In genomic region chr12:117580718-117581062, GRCh38 we compare ENCODE assay signal across 10 cellular contexts.
DNase-seq lines count a peak whose midpoint lies in the region; ATAC-seq and TF ChIP-seq lines count a peak whose summit lies in the region.
"Had no signal": no experiment of that assay in that cellular context is flagged by ENCODE, and none has a peak within 500 bp of the region (broad histone marks: within the 10 kb centered on the region; RNA-seq: fewer than 3 reads in every experiment).

No MANE protein-coding gene starts in this region.

- H3K36me3 ChIP-seq in A673 (ENCODE audit: insufficient read depth, low read length, poor library complexity, severe bottlenecking): no peaks in the 10 kb centered on the region

- no peak overlapping the region for H3K27ac Mint-ChIP-seq in activated T-helper 2 cell treated with anti-CD3 and anti-CD28 coated beads, Interferon-gamma antibody, Interleukin-2, Interleukin-4, amounts not matched to agents 10 μg/mL and 5 μg/mL and 100 μg/mL, durations not matched to agents 14 hours and 24 hours and 36 hours
- H3K27ac Mint-ChIP-seq: natural killer cell had no signal

- H3K36me3 Mint-ChIP-seq in activated T-helper 2 cell treated with anti-CD3 and anti-CD28 coated beads, Interferon-gamma antibody, Interleukin-2, Interleukin-4, amounts not matched to agents 10 μg/mL and 5 μg/mL and 100 μg/mL, durations not matched to agents 14 hours and 24 hours and 36 hours (ENCODE audit: low read depth): no peaks in the 10 kb centered on the region
- H3K36me3 Mint-ChIP-seq: natural killer cell had no signal

- no peaks in the 10 kb centered on the region for H3K9me3 Mint-ChIP-seq in activated T-helper 2 cell treated with anti-CD3 and anti-CD28 coated beads, Interferon-gamma antibody, Interleukin-2, Interleukin-4, amounts not matched to agents 10 μg/mL and 5 μg/mL and 100 μg/mL, durations not matched to agents 14 hours and 24 hours and 36 hours

- DNase-seq in A673 (ENCODE audit: low spot score) (peak; percentile 68), GM10266 (ENCODE audit: extremely low spot score) (peak; percentile 12), OCI-M1 (lab: John Stamatoyannopoulos, UW) (peak; percentile 24), iPS DF 4.7 (ENCODE audit: extremely low read depth, low spot score) (peak; percentile 87), T-helper 9 cell (no peak)
- no peak for DNase-seq in activated T-helper 2 cell treated with anti-CD3 and anti-CD28 coated beads, Interferon-gamma antibody, Interleukin-2, Interleukin-4, amounts not matched to agents 10 μg/mL and 5 μg/mL and 100 μg/mL, durations not matched to agents 14 hours and 24 hours and 36 hours (ENCODE audit: low spot score)
- DNase-seq: natural killer cell had no signal

- no TSS peak for BruUV-seq in A673 (replicated peaks; lab: Mats Ljungman, UMichigan)

- H3K27me3 ChIP-seq in A673 (replicated peaks; ENCODE audit: insufficient read depth, low read depth, low read length, poor library complexity): peaks cover 22% of the 10 kb centered on the region

- CTCF ChIA-PET in A673 (lab: Charles Lee): no interaction called here

- TF ChIP-seq CTCF in A673 (conservative IDR thresholded peaks at IDR 0.05; ENCODE audit: low read depth, low read length): no peak
- no peak for TF ChIP-seq CTCF in GM10266 (IDR thresholded peaks at IDR 0.05; ENCODE audit: control insufficient read depth, insufficient read depth, low read depth, missing control alignments)

- H3K27me3 Mint-ChIP-seq in activated T-helper 2 cell treated with anti-CD3 and anti-CD28 coated beads, Interferon-gamma antibody, Interleukin-2, Interleukin-4, amounts not matched to agents 10 μg/mL and 5 μg/mL and 100 μg/mL, durations not matched to agents 14 hours and 24 hours and 36 hours (ENCODE audit: low read depth): no peaks in the 10 kb centered on the region

- H3K4me1 ChIP-seq in A673 (ENCODE audit: insufficient read depth, low read length, poor library complexity, severe bottlenecking): no peaks in the 10 kb centered on the region

- intact Hi-C loops in A673 (cut with micrococcal nuclease; ENCODE audit: unreplicated experiment): loop anchor here (10.0 kb wide), 1 partner anchor 254 kb away; no protein-coding TSS in a partner anchor
- intact Hi-C loops in activated T-helper 2 cell treated with anti-CD3 and anti-CD28 coated beads, Interferon-gamma antibody, Interleukin-2, Interleukin-4, amounts not matched to agents 10 μg/mL and 5 μg/mL and 100 μg/mL, durations not matched to agents 14 hours and 24 hours and 36 hours (cut with micrococcal nuclease): no loop called here

- no peak overlapping the region for H3K4me3 ChIP-seq in A673 (ENCODE audit: low read depth, low read length, poor library complexity, severe bottlenecking)

- ATAC-seq in HG02642 (IDR thresholded peaks at IDR 0.05; ENCODE audit: poor library complexity, unreplicated experiment) (no peak), GM21367 (IDR thresholded peaks at IDR 0.05; ENCODE audit: unreplicated experiment) (no peak)
- ATAC-seq: natural killer cell had no signal

- POLR2A ChIA-PET in A673 (lab: Charles Lee; ENCODE audit: low non-redundant PET): no interaction called here

- no peaks in the 10 kb centered on the region for H3K9me3 ChIP-seq in A673 (ENCODE audit: low read depth, low read length, poor library complexity, severe bottlenecking)

- no peak overlapping the region for H3K4me3 Mint-ChIP-seq in activated T-helper 2 cell treated with anti-CD3 and anti-CD28 coated beads, Interferon-gamma antibody, Interleukin-2, Interleukin-4, amounts not matched to agents 10 μg/mL and 5 μg/mL and 100 μg/mL, durations not matched to agents 14 hours and 24 hours and 36 hours (ENCODE audit: low read depth)
- H3K4me3 Mint-ChIP-seq: natural killer cell had no signal

- H3K4me1 Mint-ChIP-seq in activated T-helper 2 cell treated with anti-CD3 and anti-CD28 coated beads, Interferon-gamma antibody, Interleukin-2, Interleukin-4, amounts not matched to agents 10 μg/mL and 5 μg/mL and 100 μg/mL, durations not matched to agents 14 hours and 24 hours and 36 hours (ENCODE audit: low read depth): no peaks in the 10 kb centered on the region
- H3K4me1 Mint-ChIP-seq: natural killer cell had no signal

- no peak overlapping the region for H3K27ac ChIP-seq in A673 (ENCODE audit: low read depth, low read length, poor library complexity, severe bottlenecking)
- H3K27ac ChIP-seq: epithelial cell of prostate had no signal

Comparison
In these comparisons a context has a peak if more than half of its experiments do, and no peak if none do; other contexts are left out.
1. DNase-seq: peak in A673 (single experiment), GM10266 (single experiment), OCI-M1 (single experiment) and iPS DF 4.7 (single experiment); none in T-helper 9 cell (single experiment) and activated T-helper 2 cell treated with anti-CD3 and anti-CD28 coated beads, Interferon-gamma antibody, Interleukin-2, Interleukin-4, amounts not matched to agents 10 μg/mL and 5 μg/mL and 100 μg/mL, durations not matched to agents 14 hours and 24 hours and 36 hours (single experiment).